ENCODE assay signal across 19 cellular contexts in genomic region chr2:36326286-36326685, GRCh38. TPM values are rescaled to one million over a fixed set of nuclear protein-coding genes. Genes with fewer than 3 reads are reported as not detected.
DNase-seq lines count a peak whose midpoint lies in the region; ATAC-seq, FAIRE-seq and TF ChIP-seq lines count a peak whose summit lies in the region.
"Had no signal": no experiment of that assay in that cellular context is flagged by ENCODE, and none has a peak within 500 bp of the region (broad histone marks: within the 10 kb centered on the region; RNA-seq: fewer than 3 reads in every experiment).

No MANE protein-coding gene starts in this region.

- no peaks in the 10 kb centered on the region for H3K36me3 ChIP-seq in keratinocyte (ENCODE audit: control insufficient read depth in 2 of 2, extremely low read depth in 1 of 2, insufficient read depth in 2 of 2, low read length in 2 of 2)
- H3K36me3 ChIP-seq: HAP-1 had no signal

- no peak overlapping the region for H3K9ac ChIP-seq in keratinocyte (ENCODE audit: control insufficient read depth, extremely low read depth, insufficient read depth, low read length)

- peak overlapping the region; percentile 41 for H2AFZ ChIP-seq in keratinocyte (ENCODE audit: control insufficient read depth, low read length)
- H2AFZ ChIP-seq: GM23338 had no signal

- H3K4me3 ChIP-seq in keratinocyte (ENCODE audit: control insufficient read depth in 2 of 3, extremely low read depth in 1 of 3, insufficient read depth in 2 of 3, low read depth in 1 of 3, low read length in 3 of 3) = no peak overlapping the region
- H3K4me3 ChIP-seq: GM12878, GM23338, HAP-1 had no signal

- no peaks in the 10 kb centered on the region for H4K20me1 ChIP-seq in keratinocyte (ENCODE audit: control insufficient read depth, extremely low read depth, insufficient read depth, low read length)

- no peak overlapping the region for H3K4me2 ChIP-seq in keratinocyte (ENCODE audit: control insufficient read depth, extremely low read depth, insufficient read depth, low read depth, low read length)
- H3K4me2 ChIP-seq: GM23338 had no signal

- no peaks in the 10 kb centered on the region for H3K9me1 ChIP-seq in keratinocyte (ENCODE audit: control insufficient read depth, extremely low read depth, insufficient read depth, low read length)

- no peaks in the 10 kb centered on the region for H3K79me2 ChIP-seq in keratinocyte (ENCODE audit: control insufficient read depth, insufficient read depth, low read length)

- H3K27me3 ChIP-seq in keratinocyte (ENCODE audit: control insufficient read depth, extremely low read depth, insufficient read depth, low read length) = no peaks in the 10 kb centered on the region

- peaks cover 13% of the 10 kb centered on the region for H3K4me1 ChIP-seq in keratinocyte (ENCODE audit: control insufficient read depth, extremely low read depth, insufficient read depth, low read length)
- H3K4me1 ChIP-seq: HAP-1 had no signal

- no peak overlapping the region for H3K27ac ChIP-seq in keratinocyte (ENCODE audit: control insufficient read depth, insufficient read depth, low read length)

- no peak for ATAC-seq in GM21360 (IDR thresholded peaks at IDR 0.05; ENCODE audit: unreplicated experiment)
- ATAC-seq: GM12878, GM23338 had no signal

- dilution Hi-C loops in keratinocyte (cut with MboI; ENCODE audit: extremely low pct_ligation_motif_present, low sequenced_read_pairs) = no loop called here

- no peaks in the 10 kb centered on the region for H3K9me3 ChIP-seq in keratinocyte (ENCODE audit: control insufficient read depth, low read depth, low read length)
- H3K9me3 ChIP-seq: HAP-1 had no signal

- no peak for TF ChIP-seq CTCF in keratinocyte (optimal IDR thresholded peaks at IDR 0.05 in 1 of 3, IDR thresholded peaks at IDR 0.05 in 1 of 3, conservative IDR thresholded peaks at IDR 0.05 in 1 of 3; ENCODE audit: extremely low read depth in 1 of 3, insufficient read depth in 2 of 3, low read length in 3 of 3)

- FAIRE-seq in HTR-8/SVneo (lab: Jason Lieb, UNC) (peak; percentile 51), keratinocyte (lab: Jason Lieb, UNC) (no peak)
- FAIRE-seq: D721Med, GM12878, H54 had no signal

- DNase-seq in HTR-8/SVneo (ENCODE audit: insufficient read length, low spot score) (no peak), dermis blood vessel endothelial cell (peak; percentile 51), keratinocyte (ENCODE audit: low read depth, low spot score) (no peak), RKO (ENCODE audit: low spot score) (no peak), SHP77 treated with DMSO at 0.1 percent for 48 hours (lab: John Stamatoyannopoulos, UW) (no peak)
- DNase-seq: C1 segment of cervical spinal cord; CD4-positive, CD25-positive, alpha-beta regulatory T cell; CD8-positive, alpha-beta memory T cell; DMS 273 treated with DMSO at 0.1 percent for 48 hours; DMS79; EL; GDM1; HFFc6 had no signal

RNA-seq across cellular contexts. Expression of gene CRIM1, which starts 29.3 kb away (rescaled TPM):
- total RNA-seq in dermis blood vessel endothelial cell = 765 and 891 TPM in 2 replicates
- 98.3 to 136 TPM (median 116 TPM) in 3 replicates for polyA plus RNA-seq in keratinocyte
- polyA plus RNA-seq in keratinocyte (2011; ENCODE audit: low read depth) = 32.2 TPM
- polyA plus RNA-seq in keratinocyte (2011; cell fraction: cytosol; rRNA removed) = 54.2 and 69.7 TPM in 2 replicates
- polyA plus RNA-seq in keratinocyte (2011; cell fraction: nucleus; rRNA removed) = 316 and 318 TPM in 2 replicates
- 51.3 and 110 TPM in 2 replicates for polyA plus RNA-seq in keratinocyte (2012; ENCODE audit: low replicate concordance)
- 353 to 631 TPM (median 519 TPM) in 3 replicates for polyA minus RNA-seq in keratinocyte
- 371 TPM for polyA minus RNA-seq in keratinocyte (2011; cell fraction: cytosol; rRNA and poly(A)+ RNA removed)
- polyA minus RNA-seq in keratinocyte (2011; cell fraction: nucleus; rRNA and poly(A)+ RNA removed) = 966 and 975 TPM in 2 replicates
